20 cellular contexts compared by ENCODE assay signal in the genomic region with DNA sequence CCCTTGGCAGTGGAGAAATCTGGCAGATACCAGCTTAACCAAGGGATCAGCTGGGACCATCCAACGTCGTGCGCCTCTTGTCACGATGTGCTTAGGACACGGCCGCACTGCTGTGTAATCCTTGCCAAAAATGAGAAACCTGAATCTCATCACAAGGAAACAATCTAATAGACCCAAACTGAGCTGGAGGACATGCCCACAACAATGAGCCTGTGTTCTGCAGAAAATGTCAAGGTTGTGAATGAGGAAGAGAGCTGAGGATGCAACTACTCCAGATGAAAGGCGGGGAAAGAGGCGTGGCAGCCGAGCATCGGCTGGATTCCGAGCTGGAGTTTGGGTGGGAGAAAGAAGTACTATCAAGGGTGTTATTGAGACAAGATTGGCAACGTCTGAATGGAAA.
"Had no signal": no experiment of that assay in that cellular context is flagged by ENCODE, and none has a peak within 500 bp of the region (broad histone marks: within the 10 kb centered on the region; RNA-seq: fewer than 3 reads in every experiment).

No MANE protein-coding gene starts in this region.

- H3K27ac ChIP-seq: ascending aorta, cardiac muscle cell, epithelial cell of prostate, prostate gland, spleen, upper lobe of right lung, VCaP had no signal

- H3K4me3 ChIP-seq: ascending aorta, cardiac muscle cell, mucosa of descending colon, prostate gland, spleen, upper lobe of right lung had no signal

- H3K36me3 ChIP-seq: ascending aorta, cardiac muscle cell, prostate gland, spleen, upper lobe of right lung had no signal

- H3K27me3 ChIP-seq: ascending aorta, spleen, upper lobe of right lung had no signal

- ATAC-seq: left cardiac atrium; mucosa of descending colon; naive thymus-derived CD8-positive, alpha-beta T cell; sciatic nerve; stimulated activated memory B cell treated with anti-CD40 and anti-IgM and Interleukin-4, amounts not matched to agents 10 μg/mL and 1 μg/mL and 100 μg/mL, for 72 hours; upper lobe of right lung had no signal

- DNase-seq: activated CD4-positive, alpha-beta memory T cell treated with anti-CD3 and anti-CD28 coated beads for 36 hours; activated gamma-delta T cell; activated naive CD8-positive, alpha-beta T cell treated with anti-CD3 and anti-CD28 coated beads, Interleukin-2, amount 10 ng/mL, durations not matched to agents 7 days and 5 days; activated T-cell treated with anti-CD3 and anti-CD28 coated beads, Interleukin-2, amount 50 U/mL, for 48 hours; cortex of kidney; effector memory CD4-positive, alpha-beta T cell; left cardiac atrium; mucosa of descending colon; naive thymus-derived CD8-positive, alpha-beta T cell; stimulated activated CD4-positive, alpha-beta T cell treated with anti-CD3 and anti-CD28 coated beads, Interleukin-1b, Interleukin-23, amount 100 ng/mL, for 48 hours; T1000; upper lobe of right lung had no signal

- H3K9me3 ChIP-seq: ascending aorta, mucosa of descending colon, prostate gland, spleen, upper lobe of right lung had no signal
